ENCODE assay signal across 13 cellular contexts in genomic region chr15:64089553-64090280, GRCh38. TPM values are rescaled to one million over a fixed set of nuclear protein-coding genes. Genes with fewer than 3 reads are reported as not detected.
DNase-seq lines count a peak whose midpoint lies in the region; ATAC-seq, FAIRE-seq and TF ChIP-seq lines count a peak whose summit lies in the region.
"Had no signal": no experiment of that assay in that cellular context is flagged by ENCODE, and none has a peak within 500 bp of the region (broad histone marks: within the 10 kb centered on the region; RNA-seq: fewer than 3 reads in every experiment).

No MANE protein-coding gene starts in this region.

- POLR2A ChIA-PET in GM12878 (lab: Charles Lee), result interaction anchor here (0.6 to 2.8 kb wide), 13 partner anchors 10 to 489 kb away, joined by 3 to 17 read pairs (median 3); partner anchors contain the start of gene DAPK2

- FAIRE-seq in GM12878 (lab: Jason Lieb, UNC), result peak; percentile 47
- FAIRE-seq: pancreas had no signal

- no peak for TF ChIP-seq CTCF in GM12865 (IDR thresholded peaks at IDR 0.05; ENCODE audit: insufficient read depth, low read depth, low read length, missing control alignments)
- TF ChIP-seq CTCF in GM12878 (IDR thresholded peaks at IDR 0.05 in 2 of 3, conservative IDR thresholded peaks at IDR 0.05 in 1 of 3; ENCODE audit: control insufficient read depth in 2 of 3, extremely low read depth in 1 of 3, insufficient read depth in 1 of 3, low read depth in 3 of 3, low read length in 3 of 3), result no peak
- TF ChIP-seq CTCF in psoas muscle (IDR thresholded peaks at IDR 0.05), result no peak

- DNase-seq in GM12865 (ENCODE audit: low read depth) (peak; percentile 79), Kasumi-1 (lab: John Stamatoyannopoulos, UW) (peak; percentile 54 to 59), GM12878 (ENCODE audit: low read depth, low spot score) (peak; percentile 68), psoas muscle (no peak), EL (no peak), NCI-H524 treated with DMSO at 0.1 percent for 48 hours (lab: John Stamatoyannopoulos, UW) (no peak)
- DNase-seq: activated naive CD4-positive, alpha-beta T cell treated with Interleukin-2 at 50 U/mL for 16 hours; KG1; NCI-H2171 treated with DMSO at 0.1 percent for 48 hours; pancreas; testis had no signal

- peak overlapping the region; percentile 49 for H3K4me3 ChIP-seq in GM12865 (ENCODE audit: low read depth, low read length)
- peak overlapping the region; percentile 57 for H3K4me3 ChIP-seq in GM12878
- no peak overlapping the region for H3K4me3 ChIP-seq in psoas muscle
- H3K4me3 ChIP-seq: pancreas, testis had no signal

- in situ Hi-C loops in GM12878 (cut with MboI), result no loop called here

- RAD21 ChIA-PET in GM12878 (lab: Charles Lee; ENCODE audit: unreplicated experiment), result interaction anchor here (0.5 to 3.3 kb wide), 19 partner anchors 9 to 512 kb away, joined by 3 to 18 read pairs (median 5); partner anchors contain the start of gene DAPK2

- TF ChIP-seq EP300 in GM12878 (IDR thresholded peaks at IDR 0.05; ENCODE audit: borderline replicate concordance in 1 of 2, control insufficient read depth in 1 of 2, low read depth in 2 of 2, low read length in 2 of 2), result no peak

- CTCF ChIA-PET in GM12878 (lab: Yijun Ruan, JAX), result interaction anchor here (0.9 to 7.2 kb wide), 12 partner anchors 19 to 480 kb away, joined by 3 to 73 read pairs (median 4); partner anchors contain the start of gene DAPK2

- no peak overlapping the region for H2AFZ ChIP-seq in GM12878 (ENCODE audit: control insufficient read depth, low read depth, low read length)

- BruUV-seq in GM12878 (replicated peaks; lab: Mats Ljungman, UMichigan), result no TSS peak

- no peaks in the 10 kb centered on the region for H3K9me3 ChIP-seq in GM12878 (replicated peaks; ENCODE audit: control insufficient read depth, insufficient read depth, low read length)
- H3K9me3 ChIP-seq in psoas muscle, result no peaks in the 10 kb centered on the region
- H3K9me3 ChIP-seq: pancreas, testis had no signal

- intact Hi-C loops in GM12878 (cut with micrococcal nuclease; ENCODE audit: unreplicated experiment) (loop anchor here (10.0 kb wide), 3 partner anchors 295 to 615 kb away; partner anchors contain the start of genes PCLAF, TRIP4 and USP3), psoas muscle (cut with DNase I) (no loop called here)

- H3K36me3 ChIP-seq in GM12878 (ENCODE audit: control insufficient read depth in 2 of 2, insufficient read depth in 2 of 2, low read length in 1 of 2), result peaks cover 2 to 4% of the 10 kb centered on the region in 2 experiments; a peak in 3 of 4 replicates
- peaks cover 0 to 53% of the 10 kb centered on the region in 2 donors for H3K36me3 ChIP-seq in psoas muscle (ENCODE audit: insufficient read depth in 1 of 2, low read depth in 1 of 2)

- H3K4me1 ChIP-seq in GM12878 (ENCODE audit: control insufficient read depth, insufficient read depth, low read length), result peaks cover 22% of the 10 kb centered on the region
- peaks cover 30% of the 10 kb centered on the region for H3K4me1 ChIP-seq in psoas muscle

- SMC1A ChIA-PET in GM12878 (lab: Charles Lee; ENCODE audit: uncharacterized antibody, unreplicated experiment), result interaction anchor here (0.6 to 3.1 kb wide), 25 partner anchors 9 to 480 kb away, joined by 3 to 17 read pairs (median 4); partner anchors contain the start of gene PPIB

- H3K4me2 ChIP-seq in GM12878 (ENCODE audit: control insufficient read depth, insufficient read depth), result peak overlapping the region; percentile 78

- H3K27me3 ChIP-seq in GM12878 (replicated peaks in 1 of 2; ENCODE audit: control insufficient read depth in 2 of 2, insufficient read depth in 2 of 2, low read length in 1 of 2), result no peaks in the 10 kb centered on the region
- H3K27me3 ChIP-seq in psoas muscle (ENCODE audit: insufficient read depth in 3 of 3, low read length in 2 of 3), result no peaks in the 10 kb centered on the region
- H3K27me3 ChIP-seq: pancreas, testis had no signal

- peak overlapping the region; percentile 57 for H3K9ac ChIP-seq in GM12878 (ENCODE audit: control insufficient read depth, insufficient read depth, low read length)

- WGBS in GM12878 (ENCODE audit: insufficient coverage, insufficient replicate concordance, low lambda C conversion rate, missing lambda C conversion rate), result 3% methylated on average over 12 of the region's 12 CpGs
- WGBS in psoas muscle, 3 donors, result 73 to 80% (median 78%) methylated on average over 12 of the region's 12 CpGs

- TF ChIP-seq RAD21 in GM12878 (IDR thresholded peaks at IDR 0.05; ENCODE audit: insufficient read depth, low read depth, low read length), result no peak

- ATAC-seq in GM12878, result peak; percentile 47
- no peak for ATAC-seq in psoas muscle
- ATAC-seq in HG02884 (IDR thresholded peaks at IDR 0.05; ENCODE audit: unreplicated experiment), result no peak
- ATAC-seq in HG02588 (IDR thresholded peaks at IDR 0.05; ENCODE audit: unreplicated experiment), result no peak
- ATAC-seq: pancreas had no signal

- TF ChIP-seq POLR2A in GM12878 (IDR thresholded peaks at IDR 0.05; ENCODE audit: low read depth, low read length), result no peak

- no peaks in the 10 kb centered on the region for H4K20me1 ChIP-seq in GM12878 (ENCODE audit: control insufficient read depth, insufficient read depth)

- peaks cover 58% of the 10 kb centered on the region for H3K79me2 ChIP-seq in GM12878 (ENCODE audit: control insufficient read depth, insufficient read depth, low read length)

- H3K27ac ChIP-seq in GM12878 (ENCODE audit: control insufficient read depth, insufficient read depth) (peak overlapping the region; percentile 83), psoas muscle (peak overlapping the region; percentile 48)
- H3K27ac ChIP-seq: testis had no signal

RNA-seq across cellular contexts. Expression of gene CIAO2A, which starts 3.9 kb away (rescaled TPM):
- 28.6 and 31.7 TPM in 2 replicates for total RNA-seq in GM12878 (2013; cell fraction: nucleolus; rRNA removed)
- total RNA-seq in GM12878 (2014; rRNA removed), result 169 and 200 TPM in 2 replicates
- total RNA-seq in GM12878 (2014; rRNA removed; fragmentation: Illumina TruSeq; extraction: Trizol), result 159 and 160 TPM in 2 replicates
- total RNA-seq in GM12878 (2021), result 94.5 and 101 TPM in 2 replicates
- 57.0 TPM for polyA plus RNA-seq in GM12878 (2011; ENCODE audit: low read depth)
- polyA plus RNA-seq in GM12878 (2011; rRNA removed), result 209 and 341 TPM in 2 replicates
- 67.5 and 68.0 TPM in 2 replicates for polyA plus RNA-seq in GM12878 (2011; cell fraction: cytosol; rRNA removed)
- 38.7 and 42.2 TPM in 2 replicates for polyA plus RNA-seq in GM12878 (2011; cell fraction: nucleus; rRNA removed)
- polyA plus RNA-seq in GM12878 (2012), result 108 and 116 TPM in 2 replicates
- polyA plus RNA-seq in GM12878 (2014; fragmentation: Illumina TruSeq; extraction: Trizol), result 132 and 138 TPM in 2 replicates
- 100 to 1,000 TPM; 264 to 303 TPM for polyA plus RNA-seq in GM12878 (2014; fragmentation: Nextera tagmentation; extraction: Ambion mirVana)
- 164 and 198 TPM in 2 replicates for polyA plus RNA-seq in GM12878 (2014; rRNA removed)
- 100 to 1,000 TPM; 399 to 400 TPM for polyA plus RNA-seq in GM12878 (2016; fragmentation: Nextera tagmentation; extraction: Ambion mirVana)
- 15.3 and 17.4 TPM in 2 replicates for polyA minus RNA-seq in GM12878 (2011; rRNA and poly(A)+ RNA removed)
- polyA minus RNA-seq in GM12878 (2011; cell fraction: cytosol; rRNA and poly(A)+ RNA removed), result 13.8 and 19.2 TPM in 2 replicates
- polyA minus RNA-seq in GM12878 (2011; cell fraction: nucleus; rRNA and poly(A)+ RNA removed), result 7.9 and 11.5 TPM in 2 replicates
- total RNA-seq in psoas muscle, result 10 to 100 TPM; 24.0 to 80.8 (median 34.5) TPM
- polyA plus RNA-seq in psoas muscle, result 100 to 1,000 TPM in 1 of 3 donors, 10 to 100 TPM in 2; 73.5 to 109 (median 79.2) TPM

RNA-seq across cellular contexts. Expression of gene SNX1, which starts 6.1 kb away (rescaled TPM):
- 73.0 and 74.8 TPM in 2 replicates for total RNA-seq in GM12878 (2013; cell fraction: nucleolus; rRNA removed)
- total RNA-seq in GM12878 (2014; rRNA removed) (31.7 and 47.7 TPM in 2 replicates), GM12878 (2014; rRNA removed; fragmentation: Illumina TruSeq; extraction: Trizol) (60.4 and 62.5 TPM in 2 replicates), GM12878 (2021) (107 and 115 TPM in 2 replicates), psoas muscle (100 to 1,000 TPM in 1 of 4 donors, 10 to 100 TPM in 3; 36.4 to 102 (median 49.3) TPM)
- polyA plus RNA-seq in GM12878 (2011; ENCODE audit: low read depth), result 35.5 TPM
- polyA plus RNA-seq in GM12878 (2011; rRNA removed) (97.7 and 107 TPM in 2 replicates), GM12878 (2014; fragmentation: Illumina TruSeq; extraction: Trizol) (92.2 and 97.0 TPM in 2 replicates), GM12878 (2014; fragmentation: Nextera tagmentation; extraction: Ambion mirVana) (10 to 100 TPM; 17.8 to 32.3 TPM), GM12878 (2014; rRNA removed) (79.8 and 95.7 TPM in 2 replicates), GM12878 (2016; fragmentation: Nextera tagmentation; extraction: Ambion mirVana) (100 to 1,000 TPM; 113 TPM), psoas muscle (10 to 100 TPM; 59.6 to 64.4 (median 63.2) TPM)
- 86.6 and 101 TPM in 2 replicates for polyA plus RNA-seq in GM12878 (2011; cell fraction: cytosol; rRNA removed)
- 133 and 168 TPM in 2 replicates for polyA plus RNA-seq in GM12878 (2011; cell fraction: nucleus; rRNA removed)
- 58.2 and 60.8 TPM in 2 replicates for polyA plus RNA-seq in GM12878 (2012)
- polyA minus RNA-seq in GM12878 (2011; rRNA and poly(A)+ RNA removed), result 70.5 and 78.2 TPM in 2 replicates
- polyA minus RNA-seq in GM12878 (2011; cell fraction: cytosol; rRNA and poly(A)+ RNA removed), result 24.1 and 30.9 TPM in 2 replicates
- polyA minus RNA-seq in GM12878 (2011; cell fraction: nucleus; rRNA and poly(A)+ RNA removed), result 29.1 and 41.5 TPM in 2 replicates

RNA-seq across cellular contexts. Expression of gene DAPK2, which starts 43.4 kb away (rescaled TPM):
- 20.9 and 25.3 TPM in 2 replicates for total RNA-seq in GM12878 (2013; cell fraction: nucleolus; rRNA removed)
- total RNA-seq in GM12878 (2014; rRNA removed) (5.4 and 8.4 TPM in 2 replicates), GM12878 (2014; rRNA removed; fragmentation: Illumina TruSeq; extraction: Trizol) (3.8 and 4.8 TPM in 2 replicates), GM12878 (2021) (5.6 and 5.9 TPM in 2 replicates), psoas muscle (10 to 100 TPM; 44.3 to 65.6 (median 54.6) TPM)
- polyA plus RNA-seq in GM12878 (2011; ENCODE audit: low read depth), result 2.9 TPM
- polyA plus RNA-seq in GM12878 (2011; rRNA removed) (2.9 and 4.3 TPM in 2 replicates), GM12878 (2014; fragmentation: Illumina TruSeq; extraction: Trizol) (3.4 and 6.1 TPM in 2 replicates), GM12878 (2014; fragmentation: Nextera tagmentation; extraction: Ambion mirVana) (under 1 TPM; 0.69 to 0.75 TPM), GM12878 (2014; rRNA removed) (5.5 and 6.6 TPM in 2 replicates), GM12878 (2016; fragmentation: Nextera tagmentation; extraction: Ambion mirVana) (1 to 10 TPM; 3.3 to 4.4 TPM), psoas muscle (10 to 100 TPM in 2 of 3 donors, 1 to 10 TPM in 1; 3.7 to 41.1 (median 13.4) TPM)
- polyA plus RNA-seq in GM12878 (2011; cell fraction: cytosol; rRNA removed), result 5.8 and 7.7 TPM in 2 replicates
- polyA plus RNA-seq in GM12878 (2011; cell fraction: nucleus; rRNA removed), result 14.9 and 15.7 TPM in 2 replicates
- polyA plus RNA-seq in GM12878 (2012), result 6.3 and 6.4 TPM in 2 replicates
- 3.6 and 6.2 TPM in 2 replicates for polyA minus RNA-seq in GM12878 (2011; rRNA and poly(A)+ RNA removed)
- 1.6 and 3.8 TPM in 2 replicates for polyA minus RNA-seq in GM12878 (2011; cell fraction: cytosol; rRNA and poly(A)+ RNA removed)
- 3.6 and 6.7 TPM in 2 replicates for polyA minus RNA-seq in GM12878 (2011; cell fraction: nucleus; rRNA and poly(A)+ RNA removed)

Comparison
In these comparisons a context has a peak if more than half of its experiments do, and no peak if none do; other contexts are left out.
1. DNase-seq: peak in GM12865 (single experiment), Kasumi-1 (2 of 2) and GM12878 (single experiment); none in psoas muscle (0 of 2), EL (single experiment) and NCI-H524 treated with DMSO at 0.1 percent for 48 hours (single experiment).